In the genomic region with DNA sequence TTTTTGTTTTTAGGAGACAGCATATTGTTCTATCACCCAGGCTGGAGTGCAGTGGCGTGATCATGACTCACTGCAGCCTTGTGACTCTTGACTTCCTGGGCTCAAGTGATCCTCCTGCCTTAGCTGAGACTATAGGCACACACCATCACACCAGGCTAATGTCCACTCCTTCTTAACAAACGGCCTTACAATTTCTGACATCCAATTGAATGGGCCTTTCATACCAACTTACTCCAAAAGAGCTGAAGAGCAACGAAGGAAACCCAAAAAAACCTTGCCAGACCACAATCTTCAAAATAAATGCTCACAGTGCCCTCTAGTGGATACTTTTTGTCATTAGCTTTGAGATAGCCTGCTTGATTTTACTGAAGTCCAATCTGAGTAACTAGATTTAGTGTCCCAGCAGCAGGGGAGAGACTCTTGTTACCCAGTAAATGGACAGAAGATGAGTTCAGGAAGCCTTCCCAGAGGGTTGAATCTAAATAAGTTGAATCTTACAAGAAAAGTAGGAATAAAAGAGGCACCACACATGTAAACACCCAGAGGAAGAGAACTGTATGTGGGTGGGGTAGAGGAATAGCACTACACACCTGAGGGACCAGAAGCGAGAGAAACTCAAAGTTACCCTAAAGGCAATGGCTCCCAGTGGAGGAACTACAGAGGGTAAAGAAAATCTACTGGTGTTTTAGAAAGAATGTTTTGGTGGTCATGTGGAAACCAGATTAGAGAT, we compare ENCODE assay signal across 1 cellular context.
TF ChIP-seq lines count a peak whose summit lies in the region.

No MANE protein-coding gene starts in this region.

TF ChIP-seq in K562, 482 proteins besides CTCF, POLR2A, EP300 and RAD21 (continued from another document and continues in another):
- TF ChIP-seq, protein P1, sequence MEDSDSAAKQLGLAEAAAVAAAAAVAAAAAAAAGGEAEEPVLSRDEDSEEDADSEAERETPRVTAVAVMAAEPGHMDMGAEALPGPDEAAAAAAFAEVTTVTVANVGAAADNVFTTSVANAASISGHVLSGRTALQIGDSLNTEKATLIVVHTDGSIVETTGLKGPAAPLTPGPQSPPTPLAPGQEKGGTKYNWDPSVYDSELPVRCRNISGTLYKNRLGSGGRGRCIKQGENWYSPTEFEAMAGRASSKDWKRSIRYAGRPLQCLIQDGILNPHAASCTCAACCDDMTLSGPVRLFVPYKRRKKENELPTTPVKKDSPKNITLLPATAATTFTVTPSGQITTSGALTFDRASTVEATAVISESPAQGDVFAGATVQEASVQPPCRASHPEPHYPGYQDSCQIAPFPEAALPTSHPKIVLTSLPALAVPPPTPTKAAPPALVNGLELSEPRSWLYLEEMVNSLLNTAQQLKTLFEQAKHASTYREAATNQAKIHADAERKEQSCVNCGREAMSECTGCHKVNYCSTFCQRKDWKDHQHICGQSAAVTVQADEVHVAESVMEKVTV (CRISPR knock-in tag; IDR thresholded peaks at IDR 0.05): peak; percentile 69
- TF ChIP-seq RBBP5 (IDR thresholded peaks at IDR 0.05; ENCODE audit: borderline replicate concordance, insufficient read depth, low read length, poor library complexity, severe bottlenecking) (no peak), U2AF2 (optimal IDR thresholded peaks at IDR 0.05; ENCODE audit: low read depth, low read length) (no peak), ZFX (CRISPR knock-in tag; IDR thresholded peaks at IDR 0.05) (no peak), CBX1 (IDR thresholded peaks at IDR 0.05; ENCODE audit: low read depth) (no peak), ZNF224 (CRISPR knock-in tag; IDR thresholded peaks at IDR 0.05) (peak; percentile 96), ZNF134 (CRISPR knock-in tag; conservative IDR thresholded peaks at IDR 0.05) (no peak), TRIM28 (IDR thresholded peaks at IDR 0.05) (peak; percentile 54; the same call in 1 of the 2 replicates), HEY1 (CRISPR knock-in tag; IDR thresholded peaks at IDR 0.05; ENCODE audit: borderline replicate concordance) (no peak), HDAC3 (IDR thresholded peaks at IDR 0.05; ENCODE audit: borderline replicate concordance, partially characterized antibody) (no peak), TCF7 (IDR thresholded peaks at IDR 0.05; ENCODE audit: borderline replicate concordance) (no peak), NR3C1 (CRISPR knock-in tag; IDR thresholded peaks at IDR 0.05) (no peak), PTBP1 (IDR thresholded peaks at IDR 0.05; ENCODE audit: low read depth, low read length) (no peak), HDGF (IDR thresholded peaks at IDR 0.05) (0 out of 2 replicates have a peak, but pooled peaks have one; percentile 20), HLTF (IDR thresholded peaks at IDR 0.05) (no peak), FOXA1 (IDR thresholded peaks at IDR 0.05; ENCODE audit: borderline replicate concordance) (no peak), ZNF77 (CRISPR knock-in tag; IDR thresholded peaks at IDR 0.05) (no peak), THRAP3 (IDR thresholded peaks at IDR 0.05; ENCODE audit: borderline replicate concordance) (no peak), CBX5 (IDR thresholded peaks at IDR 0.05; ENCODE audit: borderline replicate concordance, low read depth) (no peak), ZNF589 (CRISPR knock-in tag; IDR thresholded peaks at IDR 0.05; ENCODE audit: low read depth) (peak; percentile 81), BCOR (IDR thresholded peaks at IDR 0.05) (no peak), FIP1L1 (IDR thresholded peaks at IDR 0.05; ENCODE audit: low read depth, low read length, poor library complexity, severe bottlenecking) (no peak), MECOM (CRISPR knock-in tag; IDR thresholded peaks at IDR 0.05) (no peak), FOXM1 (IDR thresholded peaks at IDR 0.05; ENCODE audit: low read depth) (no peak), FOXM1 (CRISPR knock-in tag; IDR thresholded peaks at IDR 0.05; ENCODE audit: low read depth) (no peak), HMG20B (CRISPR knock-in tag; IDR thresholded peaks at IDR 0.05) (no peak), CCNT2 (IDR thresholded peaks at IDR 0.05; ENCODE audit: borderline replicate concordance, extremely low read depth, insufficient read length, low read depth, low read length) (no peak), ZSCAN29 (IDR thresholded peaks at IDR 0.05) (no peak), DDX20 (tag; IDR thresholded peaks at IDR 0.05; ENCODE audit: low read depth) (no peak), SREBF1 (IDR thresholded peaks at IDR 0.05; ENCODE audit: borderline replicate concordance, low read depth, low read length) (no peak), NR2C2 (CRISPR knock-in tag; IDR thresholded peaks at IDR 0.05) (no peak), NR2C2 (tag; IDR thresholded peaks at IDR 0.05) (no peak; the same call in 1 of the 2 replicates), NONO (IDR thresholded peaks at IDR 0.05; ENCODE audit: low read depth in 2 of 2, low read length in 1 of 2) (no peak), CBFA2T2 (conservative IDR thresholded peaks at IDR 0.05) (no peak), BMI1 (IDR thresholded peaks at IDR 0.05; ENCODE audit: low read length) (no peak), EHMT2 (IDR thresholded peaks at IDR 0.05) (no peak), RUNX1 (IDR thresholded peaks at IDR 0.05; ENCODE audit: low read depth) (no peak), MBD2 (IDR thresholded peaks at IDR 0.05; ENCODE audit: borderline replicate concordance, low read depth) (no peak), ERF (CRISPR knock-in tag; IDR thresholded peaks at IDR 0.05) (no peak)
- TF ChIP-seq, protein P2, sequence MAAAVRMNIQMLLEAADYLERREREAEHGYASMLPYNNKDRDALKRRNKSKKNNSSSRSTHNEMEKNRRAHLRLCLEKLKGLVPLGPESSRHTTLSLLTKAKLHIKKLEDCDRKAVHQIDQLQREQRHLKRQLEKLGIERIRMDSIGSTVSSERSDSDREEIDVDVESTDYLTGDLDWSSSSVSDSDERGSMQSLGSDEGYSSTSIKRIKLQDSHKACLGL (CRISPR knock-in tag; IDR thresholded peaks at IDR 0.05; ENCODE audit: borderline replicate concordance, poor library complexity, severe bottlenecking): no peak
- TF ChIP-seq, protein P3, sequence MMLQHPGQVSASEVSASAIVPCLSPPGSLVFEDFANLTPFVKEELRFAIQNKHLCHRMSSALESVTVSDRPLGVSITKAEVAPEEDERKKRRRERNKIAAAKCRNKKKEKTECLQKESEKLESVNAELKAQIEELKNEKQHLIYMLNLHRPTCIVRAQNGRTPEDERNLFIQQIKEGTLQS (IDR thresholded peaks at IDR 0.05): peak; percentile 74
- TF ChIP-seq, protein P3 (CRISPR knock-in tag; conservative IDR thresholded peaks at IDR 0.05): no peak
- TF ChIP-seq, protein P4, sequence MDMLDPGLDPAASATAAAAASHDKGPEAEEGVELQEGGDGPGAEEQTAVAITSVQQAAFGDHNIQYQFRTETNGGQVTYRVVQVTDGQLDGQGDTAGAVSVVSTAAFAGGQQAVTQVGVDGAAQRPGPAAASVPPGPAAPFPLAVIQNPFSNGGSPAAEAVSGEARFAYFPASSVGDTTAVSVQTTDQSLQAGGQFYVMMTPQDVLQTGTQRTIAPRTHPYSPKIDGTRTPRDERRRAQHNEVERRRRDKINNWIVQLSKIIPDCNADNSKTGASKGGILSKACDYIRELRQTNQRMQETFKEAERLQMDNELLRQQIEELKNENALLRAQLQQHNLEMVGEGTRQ (CRISPR knock-in tag; IDR thresholded peaks at IDR 0.05): no peak
- TF ChIP-seq, protein P5, sequence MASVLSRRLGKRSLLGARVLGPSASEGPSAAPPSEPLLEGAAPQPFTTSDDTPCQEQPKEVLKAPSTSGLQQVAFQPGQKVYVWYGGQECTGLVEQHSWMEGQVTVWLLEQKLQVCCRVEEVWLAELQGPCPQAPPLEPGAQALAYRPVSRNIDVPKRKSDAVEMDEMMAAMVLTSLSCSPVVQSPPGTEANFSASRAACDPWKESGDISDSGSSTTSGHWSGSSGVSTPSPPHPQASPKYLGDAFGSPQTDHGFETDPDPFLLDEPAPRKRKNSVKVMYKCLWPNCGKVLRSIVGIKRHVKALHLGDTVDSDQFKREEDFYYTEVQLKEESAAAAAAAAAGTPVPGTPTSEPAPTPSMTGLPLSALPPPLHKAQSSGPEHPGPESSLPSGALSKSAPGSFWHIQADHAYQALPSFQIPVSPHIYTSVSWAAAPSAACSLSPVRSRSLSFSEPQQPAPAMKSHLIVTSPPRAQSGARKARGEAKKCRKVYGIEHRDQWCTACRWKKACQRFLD (CRISPR knock-in tag; IDR thresholded peaks at IDR 0.05): peak; percentile 83; the same call in 1 of the 2 replicates
- TF ChIP-seq, protein P6, sequence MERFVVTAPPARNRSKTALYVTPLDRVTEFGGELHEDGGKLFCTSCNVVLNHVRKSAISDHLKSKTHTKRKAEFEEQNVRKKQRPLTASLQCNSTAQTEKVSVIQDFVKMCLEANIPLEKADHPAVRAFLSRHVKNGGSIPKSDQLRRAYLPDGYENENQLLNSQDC (CRISPR knock-in tag; IDR thresholded peaks at IDR 0.05): no peak
- TF ChIP-seq, protein P7, sequence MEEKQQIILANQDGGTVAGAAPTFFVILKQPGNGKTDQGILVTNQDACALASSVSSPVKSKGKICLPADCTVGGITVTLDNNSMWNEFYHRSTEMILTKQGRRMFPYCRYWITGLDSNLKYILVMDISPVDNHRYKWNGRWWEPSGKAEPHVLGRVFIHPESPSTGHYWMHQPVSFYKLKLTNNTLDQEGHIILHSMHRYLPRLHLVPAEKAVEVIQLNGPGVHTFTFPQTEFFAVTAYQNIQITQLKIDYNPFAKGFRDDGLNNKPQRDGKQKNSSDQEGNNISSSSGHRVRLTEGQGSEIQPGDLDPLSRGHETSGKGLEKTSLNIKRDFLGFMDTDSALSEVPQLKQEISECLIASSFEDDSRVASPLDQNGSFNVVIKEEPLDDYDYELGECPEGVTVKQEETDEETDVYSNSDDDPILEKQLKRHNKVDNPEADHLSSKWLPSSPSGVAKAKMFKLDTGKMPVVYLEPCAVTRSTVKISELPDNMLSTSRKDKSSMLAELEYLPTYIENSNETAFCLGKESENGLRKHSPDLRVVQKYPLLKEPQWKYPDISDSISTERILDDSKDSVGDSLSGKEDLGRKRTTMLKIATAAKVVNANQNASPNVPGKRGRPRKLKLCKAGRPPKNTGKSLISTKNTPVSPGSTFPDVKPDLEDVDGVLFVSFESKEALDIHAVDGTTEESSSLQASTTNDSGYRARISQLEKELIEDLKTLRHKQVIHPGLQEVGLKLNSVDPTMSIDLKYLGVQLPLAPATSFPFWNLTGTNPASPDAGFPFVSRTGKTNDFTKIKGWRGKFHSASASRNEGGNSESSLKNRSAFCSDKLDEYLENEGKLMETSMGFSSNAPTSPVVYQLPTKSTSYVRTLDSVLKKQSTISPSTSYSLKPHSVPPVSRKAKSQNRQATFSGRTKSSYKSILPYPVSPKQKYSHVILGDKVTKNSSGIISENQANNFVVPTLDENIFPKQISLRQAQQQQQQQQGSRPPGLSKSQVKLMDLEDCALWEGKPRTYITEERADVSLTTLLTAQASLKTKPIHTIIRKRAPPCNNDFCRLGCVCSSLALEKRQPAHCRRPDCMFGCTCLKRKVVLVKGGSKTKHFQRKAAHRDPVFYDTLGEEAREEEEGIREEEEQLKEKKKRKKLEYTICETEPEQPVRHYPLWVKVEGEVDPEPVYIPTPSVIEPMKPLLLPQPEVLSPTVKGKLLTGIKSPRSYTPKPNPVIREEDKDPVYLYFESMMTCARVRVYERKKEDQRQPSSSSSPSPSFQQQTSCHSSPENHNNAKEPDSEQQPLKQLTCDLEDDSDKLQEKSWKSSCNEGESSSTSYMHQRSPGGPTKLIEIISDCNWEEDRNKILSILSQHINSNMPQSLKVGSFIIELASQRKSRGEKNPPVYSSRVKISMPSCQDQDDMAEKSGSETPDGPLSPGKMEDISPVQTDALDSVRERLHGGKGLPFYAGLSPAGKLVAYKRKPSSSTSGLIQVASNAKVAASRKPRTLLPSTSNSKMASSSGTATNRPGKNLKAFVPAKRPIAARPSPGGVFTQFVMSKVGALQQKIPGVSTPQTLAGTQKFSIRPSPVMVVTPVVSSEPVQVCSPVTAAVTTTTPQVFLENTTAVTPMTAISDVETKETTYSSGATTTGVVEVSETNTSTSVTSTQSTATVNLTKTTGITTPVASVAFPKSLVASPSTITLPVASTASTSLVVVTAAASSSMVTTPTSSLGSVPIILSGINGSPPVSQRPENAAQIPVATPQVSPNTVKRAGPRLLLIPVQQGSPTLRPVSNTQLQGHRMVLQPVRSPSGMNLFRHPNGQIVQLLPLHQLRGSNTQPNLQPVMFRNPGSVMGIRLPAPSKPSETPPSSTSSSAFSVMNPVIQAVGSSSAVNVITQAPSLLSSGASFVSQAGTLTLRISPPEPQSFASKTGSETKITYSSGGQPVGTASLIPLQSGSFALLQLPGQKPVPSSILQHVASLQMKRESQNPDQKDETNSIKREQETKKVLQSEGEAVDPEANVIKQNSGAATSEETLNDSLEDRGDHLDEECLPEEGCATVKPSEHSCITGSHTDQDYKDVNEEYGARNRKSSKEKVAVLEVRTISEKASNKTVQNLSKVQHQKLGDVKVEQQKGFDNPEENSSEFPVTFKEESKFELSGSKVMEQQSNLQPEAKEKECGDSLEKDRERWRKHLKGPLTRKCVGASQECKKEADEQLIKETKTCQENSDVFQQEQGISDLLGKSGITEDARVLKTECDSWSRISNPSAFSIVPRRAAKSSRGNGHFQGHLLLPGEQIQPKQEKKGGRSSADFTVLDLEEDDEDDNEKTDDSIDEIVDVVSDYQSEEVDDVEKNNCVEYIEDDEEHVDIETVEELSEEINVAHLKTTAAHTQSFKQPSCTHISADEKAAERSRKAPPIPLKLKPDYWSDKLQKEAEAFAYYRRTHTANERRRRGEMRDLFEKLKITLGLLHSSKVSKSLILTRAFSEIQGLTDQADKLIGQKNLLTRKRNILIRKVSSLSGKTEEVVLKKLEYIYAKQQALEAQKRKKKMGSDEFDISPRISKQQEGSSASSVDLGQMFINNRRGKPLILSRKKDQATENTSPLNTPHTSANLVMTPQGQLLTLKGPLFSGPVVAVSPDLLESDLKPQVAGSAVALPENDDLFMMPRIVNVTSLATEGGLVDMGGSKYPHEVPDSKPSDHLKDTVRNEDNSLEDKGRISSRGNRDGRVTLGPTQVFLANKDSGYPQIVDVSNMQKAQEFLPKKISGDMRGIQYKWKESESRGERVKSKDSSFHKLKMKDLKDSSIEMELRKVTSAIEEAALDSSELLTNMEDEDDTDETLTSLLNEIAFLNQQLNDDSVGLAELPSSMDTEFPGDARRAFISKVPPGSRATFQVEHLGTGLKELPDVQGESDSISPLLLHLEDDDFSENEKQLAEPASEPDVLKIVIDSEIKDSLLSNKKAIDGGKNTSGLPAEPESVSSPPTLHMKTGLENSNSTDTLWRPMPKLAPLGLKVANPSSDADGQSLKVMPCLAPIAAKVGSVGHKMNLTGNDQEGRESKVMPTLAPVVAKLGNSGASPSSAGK (IDR thresholded peaks at IDR 0.05): 0 out of 2 replicates have a peak, but pooled peaks have one; percentile 25
